Comparison of ENCODE assay signal across 25 cellular contexts in the genomic region with DNA sequence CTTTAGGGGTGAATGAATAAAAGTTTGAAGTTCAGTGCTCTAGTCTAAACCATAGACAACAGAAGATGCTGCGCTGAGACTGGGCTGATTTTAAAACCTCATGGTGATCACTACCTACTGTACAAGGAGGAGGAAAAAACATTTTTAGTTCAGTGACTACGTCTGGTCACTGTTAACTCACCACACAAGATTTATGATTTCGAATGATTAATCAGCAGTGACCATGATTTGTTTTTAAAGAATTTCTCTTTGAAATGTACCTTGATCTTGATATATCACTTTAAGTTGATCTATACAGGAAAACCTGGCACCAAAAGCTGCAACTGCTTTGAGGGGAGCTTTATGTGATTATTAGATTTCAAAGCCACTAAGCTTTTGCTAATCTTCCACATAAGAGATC.
DNase-seq lines count a peak whose midpoint lies in the region; ATAC-seq, FAIRE-seq and TF ChIP-seq lines count a peak whose summit lies in the region.
"Had no signal": no experiment of that assay in that cellular context is flagged by ENCODE, and none has a peak within 500 bp of the region (broad histone marks: within the 10 kb centered on the region; RNA-seq: fewer than 3 reads in every experiment).

No MANE protein-coding gene starts in this region.

- TF ChIP-seq CTCF in astrocyte (IDR thresholded peaks at IDR 0.05; ENCODE audit: insufficient read depth, low read depth, low read length) (no peak), body of pancreas (IDR thresholded peaks at IDR 0.05) (no peak)

- no peaks in the 10 kb centered on the region for H3K9me3 Mint-ChIP-seq in astrocyte (ENCODE audit: unreplicated experiment)
- H3K9me3 Mint-ChIP-seq: type B pancreatic cell had no signal

- H4K20me1 ChIP-seq in astrocyte (ENCODE audit: insufficient read depth, low read length): no peaks in the 10 kb centered on the region
- H4K20me1 ChIP-seq: BLaER1 had no signal

- H3K79me2 ChIP-seq in astrocyte (ENCODE audit: insufficient read depth, low read length): no peaks in the 10 kb centered on the region

- H3K4me3 ChIP-seq in astrocyte (ENCODE audit: insufficient read depth, low read depth, low read length) (no peak overlapping the region), body of pancreas (no peak overlapping the region)
- H3K4me3 ChIP-seq: A549, BLaER1, lung, SJSA1 had no signal

- H3K4me1 Mint-ChIP-seq in astrocyte (ENCODE audit: low read depth, unreplicated experiment): peaks cover 16% of the 10 kb centered on the region
- H3K4me1 Mint-ChIP-seq: activated naive CD4-positive, alpha-beta T cell treated with anti-CD3 and anti-CD28 coated beads, Interleukin-2, amount 10 ng/mL, durations not matched to agents 7 days and 5 days; T-helper 17 cell had no signal

- H3K9me3 ChIP-seq in astrocyte (ENCODE audit: insufficient read depth, low read depth, low read length): no peaks in the 10 kb centered on the region
- no peaks in the 10 kb centered on the region for H3K9me3 ChIP-seq in body of pancreas
- H3K9me3 ChIP-seq: A549, BLaER1, SJSA1 had no signal

- no peaks in the 10 kb centered on the region for H3K27me3 ChIP-seq in astrocyte (ENCODE audit: insufficient read depth, low read length)
- no peaks in the 10 kb centered on the region for H3K27me3 ChIP-seq in body of pancreas
- H3K27me3 ChIP-seq: BLaER1, SJSA1 had no signal

- peak overlapping the region; percentile 57 for H3K4me2 ChIP-seq in astrocyte (ENCODE audit: low read length)
- H3K4me2 ChIP-seq: A549, BLaER1 had no signal

- peak overlapping the region; percentile 64 for H3K9ac ChIP-seq in astrocyte (ENCODE audit: low read length)
- H3K9ac ChIP-seq: BLaER1 had no signal

- H3K27ac Mint-ChIP-seq in astrocyte (ENCODE audit: unreplicated experiment): peak overlapping the region; percentile 47
- H3K27ac Mint-ChIP-seq: activated naive CD4-positive, alpha-beta T cell treated with anti-CD3 and anti-CD28 coated beads, Interleukin-2, amount 10 ng/mL, durations not matched to agents 7 days and 5 days; activated T-cell treated with anti-CD3 and anti-CD28 coated beads, Interleukin-2, amount 50 U/mL, for 72 hours; T-helper 17 cell had no signal

- 58% methylated on average over 3 of the region's 3 CpGs for WGBS in body of pancreas, 2 donors

- H3K27me3 Mint-ChIP-seq in astrocyte (ENCODE audit: low read depth, unreplicated experiment): no peaks in the 10 kb centered on the region
- H3K27me3 Mint-ChIP-seq: activated naive CD4-positive, alpha-beta T cell treated with anti-CD3 and anti-CD28 coated beads, Interleukin-2, amount 10 ng/mL, durations not matched to agents 7 days and 5 days; T-helper 17 cell; type B pancreatic cell had no signal

- intact Hi-C loops in body of pancreas (cut with DNase I): no loop called here

- H3K4me1 ChIP-seq in astrocyte (ENCODE audit: insufficient read depth, low read length) (peaks cover 14% of the 10 kb centered on the region), body of pancreas (no peaks in the 10 kb centered on the region)
- H3K4me1 ChIP-seq: A549, BLaER1, SJSA1 had no signal

- H3K4me3 Mint-ChIP-seq in astrocyte (ENCODE audit: unreplicated experiment): no peak overlapping the region
- H3K4me3 Mint-ChIP-seq: activated naive CD4-positive, alpha-beta T cell treated with anti-CD3 and anti-CD28 coated beads, Interleukin-2, amount 10 ng/mL, durations not matched to agents 7 days and 5 days; activated T-cell treated with anti-CD3 and anti-CD28 coated beads, Interleukin-2, amount 50 U/mL, for 72 hours; T-helper 17 cell had no signal

- no peaks in the 10 kb centered on the region for H3K36me3 Mint-ChIP-seq in astrocyte (ENCODE audit: low read depth, unreplicated experiment)
- H3K36me3 Mint-ChIP-seq: activated naive CD4-positive, alpha-beta T cell treated with anti-CD3 and anti-CD28 coated beads, Interleukin-2, amount 10 ng/mL, durations not matched to agents 7 days and 5 days; type B pancreatic cell had no signal

- ATAC-seq in body of pancreas: no peak
- ATAC-seq: A549; activated T-cell treated with anti-CD3 and anti-CD28 coated beads, Interleukin-2, amount 50 U/mL, for 72 hours; T-helper 17 cell had no signal

- no peak for TF ChIP-seq POLR2A in body of pancreas (IDR thresholded peaks at IDR 0.05)
- no peak for TF ChIP-seq POLR2A in GM12892 (IDR thresholded peaks at IDR 0.05; ENCODE audit: low read depth, low read length)

- FAIRE-seq in A204.1 (lab: Jason Lieb, UNC) (peak; percentile 70), astrocyte (lab: Jason Lieb, UNC) (peak; percentile 77), GM12892 (lab: Jason Lieb, UNC) (no peak)
- FAIRE-seq: A549, frontal cortex, H1 had no signal

- peak overlapping the region; percentile 0 for H2AFZ ChIP-seq in astrocyte (ENCODE audit: low read depth, low read length)

- H3K27ac ChIP-seq in astrocyte (ENCODE audit: low read depth, low read length): peak overlapping the region; percentile 72
- no peak overlapping the region for H3K27ac ChIP-seq in body of pancreas
- H3K27ac ChIP-seq: A549, BLaER1, SJSA1 had no signal

- H3K36me3 ChIP-seq in astrocyte (ENCODE audit: insufficient read depth, low read length) (no peaks in the 10 kb centered on the region), body of pancreas (replicated peaks in 1 of 2; ENCODE audit: insufficient read depth in 1 of 2, low read depth in 2 of 2) (no peaks in the 10 kb centered on the region)
- H3K36me3 ChIP-seq: BLaER1, SJSA1 had no signal

- DNase-seq in M059J (ENCODE audit: low read depth) (peak; percentile 60), astrocyte (ENCODE audit: low read depth) (peak; percentile 80), left kidney (ENCODE audit: low read depth, low spot score) (peak; percentile 27), body of pancreas (no peak), GM12892 (ENCODE audit: insufficient read length) (no peak), NCI-H1092 (lab: John Stamatoyannopoulos, UW) (no peak), KG1 (lab: John Stamatoyannopoulos, UW) (no peak)
- DNase-seq: activated CD4-positive, alpha-beta T cell treated with anti-CD3 and anti-CD28 coated beads for 48 hours; activated naive CD4-positive, alpha-beta T cell treated with anti-CD3 and anti-CD28 coated beads, Interleukin-2, amount 10 ng/mL, durations not matched to agents 7 days and 5 days; activated T-cell treated with anti-CD3 and anti-CD28 coated beads, Interleukin-2, amount 50 U/mL, for 72 hours; central memory CD4-positive, alpha-beta T cell; COR-L47; hypothalamus; islet precursor cell; NCI-H1436; stimulated activated CD8-positive, alpha-beta memory T cell treated with anti-CD3 and anti-CD28 coated beads, Interleukin-4, amount 100 ng/mL, for 48 hours; T-helper 17 cell had no signal

Comparison
In these comparisons a context has a peak if more than half of its experiments do, and no peak if none do; other contexts are left out.
1. DNase-seq: peak in M059J (single experiment), astrocyte (single experiment) and left kidney (single experiment); none in body of pancreas (0 of 4), GM12892 (single experiment), NCI-H1092 (single experiment) and KG1 (single experiment).